Comparison of ENCODE assay signal across 7 cellular contexts in genomic region chr12:94875525-94875924, GRCh38.
DNase-seq lines count a peak whose midpoint lies in the region; ATAC-seq and TF ChIP-seq lines count a peak whose summit lies in the region.

No MANE protein-coding gene starts in this region.

- CTCF ChIA-PET in RWPE1 (lab: Yijun Ruan, JAX), result interaction anchor here (1.1 kb wide), 1 partner anchor 86 kb away, joined by 5 read pairs; no protein-coding TSS in a partner anchor

- DNase-seq in GM12864 (ENCODE audit: low read depth), result peak; percentile 88
- DNase-seq in HuH-7 (ENCODE audit: low spot score), result peak; percentile 48
- peak; percentile 23 for DNase-seq in RWPE1 (ENCODE audit: low spot score)
- peak; percentile 71 for DNase-seq in glomerular visceral epithelial cell (ENCODE audit: extremely low spot score)
- no peak for DNase-seq in NCI-H1048 (lab: John Stamatoyannopoulos, UW)
- DNase-seq in nucleus accumbens (lab: John Stamatoyannopoulos, UW), result no peak

- TF ChIP-seq CTCF in GM12864 (IDR thresholded peaks at IDR 0.05; ENCODE audit: low read depth, low read length, missing control alignments) (peak; percentile 75), RWPE1 (conservative IDR thresholded peaks at IDR 0.05; ENCODE audit: low read depth) (peak; percentile 17; the same call in 1 of the 2 replicates)

- H3K27ac ChIP-seq in RWPE1, result no peak overlapping the region

- peak; percentile 34 for ATAC-seq in GM21390 (IDR thresholded peaks at IDR 0.05; ENCODE audit: unreplicated experiment)

- POLR2A ChIA-PET in RWPE1 (lab: Yijun Ruan, JAX; ENCODE audit: low non-redundant PET), result no interaction called here

- no peak overlapping the region; the same call in 1 of the 2 replicates for H3K4me3 ChIP-seq in GM12864 (ENCODE audit: low read depth, low read length)

Comparison
In these comparisons a context has a peak if more than half of its experiments do, and no peak if none do; other contexts are left out.
1. DNase-seq: peak in GM12864 (single experiment), HuH-7 (single experiment), RWPE1 (single experiment) and glomerular visceral epithelial cell (single experiment); none in NCI-H1048 (single experiment) and nucleus accumbens (0 of 56).